ENCODE assay signal across 20 cellular contexts in genomic region chr3:127461286-127461685, GRCh38.
"Had no signal": no experiment of that assay in that cellular context is flagged by ENCODE, and none has a peak within 500 bp of the region (broad histone marks: within the 10 kb centered on the region; RNA-seq: fewer than 3 reads in every experiment).

No MANE protein-coding gene starts in this region.

- H3K36me3 Mint-ChIP-seq: activated naive CD4-positive, alpha-beta T cell treated with anti-CD3 and anti-CD28 coated beads, Interleukin-2, amount 50 U/mL, for 24 hours; memory B cell; stimulated activated effector memory CD8-positive, alpha-beta T cell treated with anti-CD3 and anti-CD28 coated beads, Interleukin-12 subunit alpha, Interleukin-12 subunit beta, amount 100 ng/mL, for 72 hours had no signal

- H3K36me3 ChIP-seq: cardiac muscle cell, heart right ventricle, tibial artery, WERI-Rb-1 had no signal

- FAIRE-seq: small intestine, TTC549 had no signal

- H3K4me3 Mint-ChIP-seq: activated naive CD4-positive, alpha-beta T cell treated with anti-CD3 and anti-CD28 coated beads, Interleukin-2, amount 50 U/mL, for 24 hours; memory B cell; nephron progenitor cell; stimulated activated effector memory CD8-positive, alpha-beta T cell treated with anti-CD3 and anti-CD28 coated beads, Interleukin-12 subunit alpha, Interleukin-12 subunit beta, amount 100 ng/mL, for 72 hours; stimulated activated naive CD8-positive, alpha-beta T cell treated with anti-CD3 and anti-CD28 coated beads, Interleukin-15, amount 100 ng/mL, for 72 hours had no signal

- H3K9me3 Mint-ChIP-seq: activated naive CD4-positive, alpha-beta T cell treated with anti-CD3 and anti-CD28 coated beads, Interleukin-2, amount 50 U/mL, for 24 hours; memory B cell; stimulated activated effector memory CD8-positive, alpha-beta T cell treated with anti-CD3 and anti-CD28 coated beads, Interleukin-12 subunit alpha, Interleukin-12 subunit beta, amount 100 ng/mL, for 72 hours; stimulated activated naive CD8-positive, alpha-beta T cell treated with anti-CD3 and anti-CD28 coated beads, Interleukin-15, amount 100 ng/mL, for 72 hours had no signal

- H3K4me3 ChIP-seq: body of pancreas, cardiac muscle cell, heart right ventricle, tibial artery had no signal

- ATAC-seq: body of pancreas; heart right ventricle; left colon; sciatic nerve; stimulated activated effector memory CD8-positive, alpha-beta T cell treated with anti-CD3 and anti-CD28 coated beads, Interleukin-12 subunit alpha, Interleukin-12 subunit beta, amount 100 ng/mL, for 72 hours; stimulated activated naive CD8-positive, alpha-beta T cell treated with anti-CD3 and anti-CD28 coated beads, Interleukin-15, amount 100 ng/mL, for 72 hours had no signal

- H3K27ac Mint-ChIP-seq: activated naive CD4-positive, alpha-beta T cell treated with anti-CD3 and anti-CD28 coated beads, Interleukin-2, amount 50 U/mL, for 24 hours; memory B cell; nephron progenitor cell; stimulated activated effector memory CD8-positive, alpha-beta T cell treated with anti-CD3 and anti-CD28 coated beads, Interleukin-12 subunit alpha, Interleukin-12 subunit beta, amount 100 ng/mL, for 72 hours; stimulated activated naive CD8-positive, alpha-beta T cell treated with anti-CD3 and anti-CD28 coated beads, Interleukin-15, amount 100 ng/mL, for 72 hours had no signal

- H3K9me3 ChIP-seq: body of pancreas, heart right ventricle, tibial artery had no signal

- H3K27ac ChIP-seq: body of pancreas, cardiac muscle cell, heart right ventricle, tibial artery, WERI-Rb-1 had no signal

- DNase-seq: activated CD4-positive, alpha-beta T cell treated with anti-CD3 and anti-CD28 coated beads for 1 hour; activated gamma-delta T cell treated with Interleukin-2 at 50 U/mL for 16 hours; activated T-cell treated with anti-CD3 and anti-CD28 coated beads, Interleukin-2, amount 50 U/mL, for 1 hour; anterior cingulate cortex; body of pancreas; heart right ventricle; islet precursor cell; left colon; nephron progenitor cell; small intestine; stimulated activated CD4-positive, alpha-beta T cell treated with anti-CD3 and anti-CD28 coated beads, Interleukin-2, amount 100 ng/mL, for 24 hours; stimulated activated naive CD8-positive, alpha-beta T cell treated with anti-CD3 and anti-CD28 coated beads, Interleukin-15, amount 100 ng/mL, for 72 hours; tibial artery; WERI-Rb-1 had no signal
